ENCODE assay signal across 8 cellular contexts in genomic region chr5:139403787-139404483, GRCh38. TPM values are rescaled to one million over a fixed set of nuclear protein-coding genes. Genes with fewer than 3 reads are reported as not detected.
DNase-seq lines count a peak whose midpoint lies in the region; ATAC-seq and TF ChIP-seq lines count a peak whose summit lies in the region.

A gene with protein sequence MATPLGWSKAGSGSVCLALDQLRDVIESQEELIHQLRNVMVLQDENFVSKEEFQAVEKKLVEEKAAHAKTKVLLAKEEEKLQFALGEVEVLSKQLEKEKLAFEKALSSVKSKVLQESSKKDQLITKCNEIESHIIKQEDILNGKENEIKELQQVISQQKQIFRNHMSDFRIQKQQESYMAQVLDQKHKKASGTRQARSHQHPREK (minus strand): TSS chr5:139404089. CDS start chr5:139404060, 29 bp downstream.

- no peak for TF ChIP-seq CTCF in GM06990 (IDR thresholded peaks at IDR 0.05; ENCODE audit: insufficient read depth, low read length, poor library complexity, severe bottlenecking)
- TF ChIP-seq CTCF in suprapubic skin (IDR thresholded peaks at IDR 0.05), result no peak

- TF ChIP-seq EP300 in suprapubic skin (IDR thresholded peaks at IDR 0.05), result no peak

- peak within 1 kb of the TSS; percentile 94 for H3K4me3 Mint-ChIP-seq in activated naive CD4-positive, alpha-beta T cell treated with anti-CD3 and anti-CD28 coated beads, Interleukin-2, amount 50 U/mL, for 24 hours

- WGBS in suprapubic skin, result 1% methylated on average over 35 of the region's 41 CpGs

- peaks cover 20% of the 10 kb centered on the region for H3K4me1 ChIP-seq in suprapubic skin

- H3K27me3 ChIP-seq in GM06990 (replicated peaks; ENCODE audit: control insufficient read depth, insufficient read depth, low read length) (no peaks in the 10 kb centered on the region), suprapubic skin (no peaks in the 10 kb centered on the region)

- no peaks in the 10 kb centered on the region for H3K9me3 Mint-ChIP-seq in activated naive CD4-positive, alpha-beta T cell treated with anti-CD3 and anti-CD28 coated beads, Interleukin-2, amount 50 U/mL, for 24 hours

- H3K4me3 ChIP-seq in GM06990 (replicated peaks; ENCODE audit: low read depth, low read length) (peak within 1 kb of the TSS; percentile 80), SK-N-MC (peak within 1 kb of the TSS; percentile 83), suprapubic skin (peak within 1 kb of the TSS; percentile 56)

- peaks cover 34% of the 10 kb centered on the region for H3K4me1 Mint-ChIP-seq in activated naive CD4-positive, alpha-beta T cell treated with anti-CD3 and anti-CD28 coated beads, Interleukin-2, amount 50 U/mL, for 24 hours

- H3K36me3 Mint-ChIP-seq in activated naive CD4-positive, alpha-beta T cell treated with anti-CD3 and anti-CD28 coated beads, Interleukin-2, amount 50 U/mL, for 24 hours, result no peaks in the 10 kb centered on the region

- peak; percentile 80 for ATAC-seq in HG02588 (IDR thresholded peaks at IDR 0.05; ENCODE audit: unreplicated experiment)

- H3K27ac ChIP-seq in SK-N-MC (peak within 1 kb of the TSS; percentile 95), suprapubic skin (peak within 1 kb of the TSS; percentile 91)

- no peaks in the 10 kb centered on the region for H3K27me3 Mint-ChIP-seq in activated naive CD4-positive, alpha-beta T cell treated with anti-CD3 and anti-CD28 coated beads, Interleukin-2, amount 50 U/mL, for 24 hours

- DNase-seq in GM06990 (ENCODE audit: extremely low read depth, insufficient read length), result peak; percentile 98
- peak; percentile 89 for DNase-seq in NCI-H1048 (lab: John Stamatoyannopoulos, UW)
- peak; percentile 95 for DNase-seq in SK-N-MC (ENCODE audit: low read depth, low spot score)
- peak; percentile 97 for DNase-seq in germinal center (ENCODE audit: low spot score)
- DNase-seq in nucleus accumbens (lab: John Stamatoyannopoulos, UW), result peak; percentile 84 to 100 (median 98)
- peak; percentile 99 for DNase-seq in suprapubic skin (ENCODE audit: low spot score in 2 of 2)

- TF ChIP-seq POLR2A in suprapubic skin (IDR thresholded peaks at IDR 0.05), result no peak

- H3K9ac ChIP-seq in SK-N-MC (ENCODE audit: insufficient read length), result peak within 1 kb of the TSS; percentile 74

- H3K27ac Mint-ChIP-seq in activated naive CD4-positive, alpha-beta T cell treated with anti-CD3 and anti-CD28 coated beads, Interleukin-2, amount 50 U/mL, for 24 hours, result peak within 1 kb of the TSS; percentile 99

- H3K9me3 ChIP-seq in SK-N-MC (ENCODE audit: low read depth, low read length) (no peaks in the 10 kb centered on the region), suprapubic skin (no peaks in the 10 kb centered on the region)

- peaks cover 1% of the 10 kb centered on the region; the same call in 1 of the 2 replicates for H3K36me3 ChIP-seq in GM06990 (ENCODE audit: control insufficient read depth, insufficient read depth, low read length)
- H3K36me3 ChIP-seq in SK-N-MC (ENCODE audit: insufficient read depth, low read length), result no peaks in the 10 kb centered on the region
- H3K36me3 ChIP-seq in suprapubic skin, result no peaks in the 10 kb centered on the region

RNA-seq across cellular contexts. Expression of the gene that starts here (rescaled TPM):
- 1 to 10 TPM in 3 of 4 donors, not detected in 1; 1.3 to 2.2 (median 1.4) TPM for total RNA-seq in suprapubic skin

Comparison
In these comparisons a context has a peak if more than half of its experiments do, and no peak if none do; other contexts are left out.
1. Peak in every context shown above with its lines: DNase-seq, ATAC-seq, H3K4me3 ChIP-seq and H3K27ac ChIP-seq.